Comparison of ENCODE assay signal across 14 cellular contexts in genomic region chr14:61197416-61197815, GRCh38.
DNase-seq lines count a peak whose midpoint lies in the region; ATAC-seq and TF ChIP-seq lines count a peak whose summit lies in the region.
"Had no signal": no experiment of that assay in that cellular context is flagged by ENCODE, and none has a peak within 500 bp of the region (broad histone marks: within the 10 kb centered on the region; RNA-seq: fewer than 3 reads in every experiment).

No MANE protein-coding gene starts in this region.

- TF ChIP-seq POLR2A in prostate gland (IDR thresholded peaks at IDR 0.05), result no peak

- H3K79me2 ChIP-seq in Karpas-422 (ENCODE audit: low read length) (no peaks in the 10 kb centered on the region), PC-3 (ENCODE audit: low read length) (no peaks in the 10 kb centered on the region)

- intact Hi-C loops in PC-3 (cut with micrococcal nuclease) (loop anchor here (1.0 to 5.0 kb wide), 6 partner anchors 55 to 572 kb away; partner anchors contain the start of genes SIX1 and SIX4), prostate gland (cut with DNase I) (loop anchor here (10.0 kb wide), 1 partner anchor 163 kb away; no protein-coding TSS in a partner anchor), head of caudate nucleus (cut with DNase I) (no loop called here)

- H3K27ac ChIP-seq in Karpas-422 (ENCODE audit: low read length) (no peak overlapping the region), PC-3 (ENCODE audit: low read length) (no peak overlapping the region), prostate gland (no peak overlapping the region)

- no peaks in the 10 kb centered on the region for H3K9me3 ChIP-seq in Karpas-422 (ENCODE audit: low read length)
- no peaks in the 10 kb centered on the region for H3K9me3 ChIP-seq in PC-3 (ENCODE audit: low read length)
- no peaks in the 10 kb centered on the region for H3K9me3 ChIP-seq in prostate gland

- H3F3A ChIP-seq in PC-3 (ENCODE audit: low read length, unreplicated experiment), result no peaks in the 10 kb centered on the region

- H3K4me2 ChIP-seq in Karpas-422 (ENCODE audit: low read depth, low read length, poor library complexity, severe bottlenecking) (no peak overlapping the region), PC-3 (ENCODE audit: low read length) (no peak overlapping the region)

- H2AFZ ChIP-seq in Karpas-422 (ENCODE audit: low read length), result peak overlapping the region; percentile 58; the same call in 1 of the 2 replicates
- H2AFZ ChIP-seq in PC-3 (ENCODE audit: low read length), result peak overlapping the region; percentile 42; the same call in 1 of the 2 replicates

- ATAC-seq in PC-3, result peak; percentile 19; the same call in 1 of the 2 replicates
- ATAC-seq: K562, T-cell had no signal

- H3K36me3 ChIP-seq in Karpas-422 (ENCODE audit: insufficient read depth, low read length), result no peaks in the 10 kb centered on the region
- H3K36me3 ChIP-seq in PC-3 (ENCODE audit: low read depth, low read length), result no peaks in the 10 kb centered on the region
- H3K36me3 ChIP-seq in prostate gland, result no peaks in the 10 kb centered on the region

- H3K4me3 ChIP-seq in Karpas-422 (ENCODE audit: low read length) (no peak overlapping the region), PC-3 (ENCODE audit: low read length) (no peak overlapping the region), prostate gland (no peak overlapping the region)
- H3K4me3 ChIP-seq: K562 had no signal

- H3K9me2 ChIP-seq in Karpas-422 (replicated peaks; ENCODE audit: insufficient read depth, low read length), result no peaks in the 10 kb centered on the region
- H3K9me2 ChIP-seq in PC-3 (replicated peaks; ENCODE audit: low read length), result no peaks in the 10 kb centered on the region

- no peak for TF ChIP-seq CTCF in PC-3 (conservative IDR thresholded peaks at IDR 0.05; ENCODE audit: low read depth, low read length)
- no peak for TF ChIP-seq CTCF in prostate gland (IDR thresholded peaks at IDR 0.05)

- H4K20me1 ChIP-seq in Karpas-422 (ENCODE audit: insufficient read depth, low read depth, low read length) (no peaks in the 10 kb centered on the region), PC-3 (ENCODE audit: low read length) (no peaks in the 10 kb centered on the region)

- H3K4me1 ChIP-seq in Karpas-422 (ENCODE audit: low read length) (peaks cover 22% of the 10 kb centered on the region), PC-3 (ENCODE audit: insufficient read depth, low read length) (no peaks in the 10 kb centered on the region), prostate gland (replicated peaks) (no peaks in the 10 kb centered on the region)

- POLR2A ChIA-PET in PC-3 (lab: Charles Lee; ENCODE audit: unreplicated experiment), result no interaction called here

- H3K27me3 ChIP-seq in Karpas-422 (ENCODE audit: low read length) (no peaks in the 10 kb centered on the region), PC-3 (ENCODE audit: low read length) (no peaks in the 10 kb centered on the region), prostate gland (replicated peaks; ENCODE audit: insufficient read depth) (no peaks in the 10 kb centered on the region)

- 65% methylated on average over 4 of the region's 4 CpGs for WGBS in prostate gland

- BruUV-seq in PC-3 (replicated peaks; lab: Mats Ljungman, UMichigan), result no TSS peak

- CTCF ChIA-PET in PC-3 (lab: Charles Lee), result interaction anchor here (0.7 kb wide), 1 partner anchor 55 kb away, joined by 3 read pairs; no protein-coding TSS in a partner anchor

- H3K9ac ChIP-seq in Karpas-422 (ENCODE audit: low read length), result no peak overlapping the region
- H3K9ac ChIP-seq in PC-3 (ENCODE audit: low read length), result no peak overlapping the region

- DNase-seq in NCI-H748 (lab: John Stamatoyannopoulos, UW; ENCODE audit: unreplicated experiment), result peak; percentile 69
- no peak for DNase-seq in NCI-H748 treated with DMSO at 0.1 percent for 48 hours (lab: John Stamatoyannopoulos, UW)
- DNase-seq in Karpas-422, result no peak
- DNase-seq in PC-3, result no peak
- peak; percentile 61 for DNase-seq in retina
- DNase-seq in activated naive CD4-positive, alpha-beta T cell (lab: John Stamatoyannopoulos, UW), result no peak
- no peak for DNase-seq in prostate gland (ENCODE audit: low spot score)
- no peak for DNase-seq in head of caudate nucleus
- DNase-seq: CD4-positive, alpha-beta T cell; GOT3; OCI-M1; SHP77; T-cell had no signal

Comparison
In these comparisons a context has a peak if more than half of its experiments do, and no peak if none do; other contexts are left out.
1. DNase-seq: peak in NCI-H748 (single experiment) and retina (single experiment); none in NCI-H748 treated with DMSO at 0.1 percent for 48 hours (single experiment), Karpas-422 (single experiment), PC-3 (single experiment), activated naive CD4-positive, alpha-beta T cell (0 of 4), prostate gland (single experiment) and head of caudate nucleus (0 of 42).